Comparison of ENCODE assay signal across 8 cellular contexts in genomic region chr5:108749130-108749861, GRCh38. TPM values are rescaled to one million over a fixed set of nuclear protein-coding genes. Genes with fewer than 3 reads are reported as not detected.
DNase-seq lines count a peak whose midpoint lies in the region; ATAC-seq, FAIRE-seq and TF ChIP-seq lines count a peak whose summit lies in the region.

No MANE protein-coding gene starts in this region.

- DNase-seq in CD14-positive monocyte (ENCODE audit: low spot score) (no peak), Panc1 (ENCODE audit: low read depth, low spot score) (no peak), MCF 10A (ENCODE audit: unreplicated experiment) (peak; percentile 56), kidney (no peak)
- peak; percentile 47 for DNase-seq in stimulated activated CD4-positive, alpha-beta T cell treated with anti-CD3 and anti-CD28 coated beads, Interleukin-4, amount 100 ng/mL, for 24 hours
- DNase-seq in NK-92 treated with Interleukin-12 subunit alpha and Interleukin-12 subunit beta, amount 100 ng/mL, for 24 hours (lab: John Stamatoyannopoulos, UW) = no peak

- POLR2A ChIA-PET in Panc1 (lab: Charles Lee) = interaction anchor here (2.5 kb wide), 1 partner anchor 21 kb away, joined by 6 read pairs; no protein-coding TSS in a partner anchor
- POLR2A ChIA-PET in MCF 10A (lab: Yijun Ruan, JAX) = interaction anchor here (0.7 to 5.1 kb wide), 26 partner anchors 8 to 661 kb away, joined by 3 to 206 read pairs (median 5); partner anchors contain the start of genes FBXL17 and PJA2

- H3K9me3 ChIP-seq in Panc1 (ENCODE audit: control insufficient read depth, insufficient read depth, low read depth, low read length) (no peaks in the 10 kb centered on the region), kidney (ENCODE audit: control insufficient read depth in 1 of 2, low read length in 2 of 2) (no peaks in the 10 kb centered on the region)

- H3K36me3 Mint-ChIP-seq in CD14-positive monocyte (no peaks in the 10 kb centered on the region), MCF 10A (ENCODE audit: insufficient read depth, unreplicated experiment) (peaks cover 12% of the 10 kb centered on the region)

- TF ChIP-seq CTCF in CD14-positive monocyte (IDR thresholded peaks at IDR 0.05) (no peak), Panc1 (IDR thresholded peaks at IDR 0.05) (no peak; the same call in 1 of the 2 replicates), MCF 10A (IDR thresholded peaks at IDR 0.05; ENCODE audit: unreplicated experiment) (no peak), kidney (IDR thresholded peaks at IDR 0.05; ENCODE audit: borderline replicate concordance, extremely low read depth, insufficient read depth) (no peak)

- peak overlapping the region; percentile 93 to 97 for H3K4me3 ChIP-seq in Panc1 (ENCODE audit: low read depth in 2 of 2, low read length in 2 of 2)
- H3K4me3 ChIP-seq in kidney (ENCODE audit: low read length in 2 of 2) = peak overlapping the region; percentile 79 to 80

- H3K27me3 Mint-ChIP-seq in CD14-positive monocyte (ENCODE audit: low read depth in 3 of 3) (peaks cover 3 to 6% (median 3%) of the 10 kb centered on the region in 3 donors), MCF 10A (ENCODE audit: insufficient read depth, unreplicated experiment) (no peaks in the 10 kb centered on the region)

- peak; percentile 18 for ATAC-seq in GM18873 (IDR thresholded peaks at IDR 0.05; ENCODE audit: low FRiP score, unreplicated experiment)
- ATAC-seq in HG03095 (IDR thresholded peaks at IDR 0.05; ENCODE audit: unreplicated experiment) = peak; percentile 24
- ATAC-seq in Panc1 = peak; percentile 71

- no peak for FAIRE-seq in kidney (lab: Jason Lieb, UNC)

- intact Hi-C loops in CD14-positive monocyte (cut with micrococcal nuclease) = loop anchor here in 1 of 2 donors (10.0 kb wide), 1 partner anchor 666 kb away; no protein-coding TSS in a partner anchor
- intact Hi-C loops in Panc1 (cut with micrococcal nuclease; ENCODE audit: unreplicated experiment) = no loop called here
- intact Hi-C loops in MCF 10A (cut with micrococcal nuclease) = loop anchor here (2.0 to 5.0 kb wide), 3 partner anchors 68 to 718 kb away; no protein-coding TSS in a partner anchor
- intact Hi-C loops in kidney (cut with DNase I) = no loop called here

- H3K27me3 ChIP-seq in Panc1 (ENCODE audit: control insufficient read depth, insufficient read depth, low read length) = no peaks in the 10 kb centered on the region

- no peaks in the 10 kb centered on the region for H3K9me3 Mint-ChIP-seq in CD14-positive monocyte
- H3K9me3 Mint-ChIP-seq in MCF 10A (ENCODE audit: unreplicated experiment) = no peaks in the 10 kb centered on the region

- H3K36me3 ChIP-seq in Panc1 (ENCODE audit: control insufficient read depth, insufficient read depth, low read length) (no peaks in the 10 kb centered on the region; the same call in 1 of the 2 replicates), kidney (ENCODE audit: control insufficient read depth in 1 of 2, insufficient read depth in 2 of 2, low read length in 2 of 2) (no peaks in the 10 kb centered on the region)

- H3K4me1 ChIP-seq in Panc1 (ENCODE audit: control insufficient read depth, insufficient read depth, low read length) (peaks cover 13% of the 10 kb centered on the region), kidney (ENCODE audit: control insufficient read depth in 1 of 2, insufficient read depth in 1 of 2, low read depth in 1 of 2, low read length in 2 of 2) (peaks cover 0 to 2% of the 10 kb centered on the region in 2 donors)

- in situ Hi-C loops in Panc1 (cut with HindIII; ENCODE audit: low pct_unique_long_range_greater_than_20kb, low sequenced_read_pairs) = no loop called here

- CTCF ChIA-PET in Panc1 (lab: Charles Lee) (no interaction called here), MCF 10A (lab: Yijun Ruan, JAX) (interaction anchor here (0.5 to 2.5 kb wide), 9 partner anchors 13 to 164 kb away, joined by 3 to 7 read pairs (median 4); no protein-coding TSS in a partner anchor)

- peak overlapping the region; percentile 25 to 95 (median 77) for H3K27ac Mint-ChIP-seq in CD14-positive monocyte
- H3K27ac Mint-ChIP-seq in MCF 10A (ENCODE audit: low read depth, unreplicated experiment) = peak overlapping the region; percentile 99

- peaks cover 35% of the 10 kb centered on the region for H3K4me1 Mint-ChIP-seq in CD14-positive monocyte
- H3K4me1 Mint-ChIP-seq in MCF 10A (ENCODE audit: insufficient read depth, unreplicated experiment) = peaks cover 13% of the 10 kb centered on the region

- peak overlapping the region; percentile 43 to 76 for H3K9ac ChIP-seq in kidney (ENCODE audit: low read length in 2 of 2)

- H3K27ac ChIP-seq in Panc1 (ENCODE audit: low read length) (peak overlapping the region; percentile 73), kidney (ENCODE audit: low read depth in 2 of 2, low read length in 2 of 2) (peak overlapping the region; percentile 63 to 78)

- H3K4me3 Mint-ChIP-seq in CD14-positive monocyte = peak overlapping the region; percentile 98 to 100
- peak overlapping the region; percentile 87 for H3K4me3 Mint-ChIP-seq in MCF 10A (ENCODE audit: unreplicated experiment)

- BruUV-seq in Panc1 (replicated peaks; lab: Mats Ljungman, UMichigan) (no TSS peak), MCF 10A (replicated peaks; lab: Mats Ljungman, UMichigan) (no TSS peak)

RNA-seq across cellular contexts. Expression of gene FER, which starts 1.6 kb away (rescaled TPM):
- polyA plus RNA-seq in CD14-positive monocyte = 10 to 100 TPM in 1 of 2 donors, 1 to 10 TPM in 1; 6.2 to 14.7 TPM
- 22.1 TPM for total RNA-seq in Panc1 (2021; ENCODE audit: unreplicated experiment)
- polyA plus RNA-seq in Panc1 (2012; ENCODE audit: insufficient read length) = 3.7 TPM
- 71.1 and 73.4 TPM in 2 replicates for total RNA-seq in MCF 10A (2022)
- total RNA-seq in kidney = 38.2 TPM
- 2.1 TPM for polyA plus RNA-seq in kidney (ENCODE audit: insufficient read depth, low read depth, low replicate concordance)

Comparison
In these comparisons a context has a peak if more than half of its experiments do, and no peak if none do; other contexts are left out.
1. DNase-seq: peak in MCF 10A (single experiment) and stimulated activated CD4-positive, alpha-beta T cell treated with anti-CD3 and anti-CD28 coated beads, Interleukin-4, amount 100 ng/mL, for 24 hours (single experiment); none in CD14-positive monocyte (single experiment), Panc1 (single experiment), kidney (single experiment) and NK-92 treated with Interleukin-12 subunit alpha and Interleukin-12 subunit beta, amount 100 ng/mL, for 24 hours (single experiment).
2. ATAC-seq: peak in every context shown above with its lines; median percentile 71 in Panc1; 24 in HG03095; 18 in GM18873.